Comparison of ENCODE assay signal across 9 cellular contexts in the genomic region with DNA sequence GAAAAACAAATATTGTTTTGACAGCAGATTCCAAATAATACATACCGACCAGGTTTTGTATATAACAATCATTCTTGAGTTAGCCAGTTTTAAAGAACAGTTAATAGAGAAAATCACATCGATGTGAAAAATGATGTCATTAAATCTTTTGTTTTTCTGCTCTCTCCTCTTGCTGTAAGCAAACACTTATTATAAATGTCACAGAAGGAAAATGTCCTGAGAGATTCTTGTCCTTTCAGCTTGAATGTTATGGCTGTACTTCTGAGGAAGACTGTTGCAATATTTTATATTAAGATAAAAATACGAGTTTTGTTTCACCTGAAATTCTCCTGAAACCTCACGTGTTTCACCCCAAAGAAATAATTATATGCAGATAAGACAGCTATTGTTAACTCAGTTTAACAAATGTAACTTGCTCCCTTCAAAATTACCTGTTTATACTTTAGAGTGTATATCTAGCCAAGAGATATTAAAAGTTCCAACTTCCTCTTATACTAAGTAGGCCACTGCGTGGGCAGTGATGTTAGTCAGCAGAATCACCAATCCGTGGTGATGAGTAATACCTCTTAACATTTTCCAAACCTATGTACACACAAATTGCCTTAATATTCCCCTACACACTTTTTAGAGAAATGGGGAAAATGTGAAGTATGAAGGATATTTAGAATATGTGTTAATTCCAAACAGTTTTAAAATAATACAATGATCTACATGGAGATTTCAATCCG.
DNase-seq lines count a peak whose midpoint lies in the region; ATAC-seq and TF ChIP-seq lines count a peak whose summit lies in the region.
"Had no signal": no experiment of that assay in that cellular context is flagged by ENCODE, and none has a peak within 500 bp of the region (broad histone marks: within the 10 kb centered on the region; RNA-seq: fewer than 3 reads in every experiment).

No MANE protein-coding gene starts in this region.

- intact Hi-C loops in ascending aorta (cut with DNase I): no loop called here

- DNase-seq in GM03348 (ENCODE audit: low spot score) (peak; percentile 66), ascending aorta (ENCODE audit: low spot score in 2 of 2) (no peak), non-pigmented ciliary epithelial cell (ENCODE audit: low read depth) (peak; percentile 93), NCI-H2107 treated with DMSO at 0.1 percent for 48 hours (lab: John Stamatoyannopoulos, UW; ENCODE audit: unreplicated experiment) (no peak), NCI-H510A treated with DMSO at 0.1 percent for 48 hours (lab: John Stamatoyannopoulos, UW) (no peak), NCI-H345 treated with DMSO at 0.1 percent for 48 hours (lab: John Stamatoyannopoulos, UW; ENCODE audit: unreplicated experiment) (no peak)

- H3K27me3 ChIP-seq in ascending aorta: no peaks in the 10 kb centered on the region
- H3K27me3 ChIP-seq: dorsolateral prefrontal cortex had no signal

- H3K4me3 ChIP-seq in ascending aorta: peak overlapping the region in 1 of 2 donors; percentile 10
- H3K4me3 ChIP-seq: dorsolateral prefrontal cortex had no signal

- peak; percentile 64 for ATAC-seq in HG03442 (IDR thresholded peaks at IDR 0.05; ENCODE audit: unreplicated experiment)
- ATAC-seq in GM21526 (IDR thresholded peaks at IDR 0.05; ENCODE audit: low FRiP score, unreplicated experiment): no peak

- H3K27ac ChIP-seq in ascending aorta: peak overlapping the region; percentile 42 to 58
- H3K27ac ChIP-seq: dorsolateral prefrontal cortex had no signal

- no peak for TF ChIP-seq CTCF in ascending aorta (IDR thresholded peaks at IDR 0.05)

- peaks cover 4 to 11% of the 10 kb centered on the region in 2 donors for H3K9me3 ChIP-seq in ascending aorta

- H3K36me3 ChIP-seq in ascending aorta: no peaks in the 10 kb centered on the region

- peaks cover 0 to 11% of the 10 kb centered on the region in 2 donors for H3K4me1 ChIP-seq in ascending aorta

Comparison
In these comparisons a context has a peak if more than half of its experiments do, and no peak if none do; other contexts are left out.
1. DNase-seq: peak in GM03348 (single experiment) and non-pigmented ciliary epithelial cell (single experiment); none in ascending aorta (0 of 2), NCI-H2107 treated with DMSO at 0.1 percent for 48 hours (single experiment), NCI-H510A treated with DMSO at 0.1 percent for 48 hours (single experiment) and NCI-H345 treated with DMSO at 0.1 percent for 48 hours (single experiment).